1 cellular context compared by ENCODE assay signal in genomic region chr17:38730526-38731379, GRCh38.
TF ChIP-seq lines count a peak whose summit lies in the region.

No MANE protein-coding gene starts in this region.

TF ChIP-seq in HEK293, 187 proteins besides CTCF, POLR2A, EP300 and RAD21 (continued from another document):
- TF ChIP-seq PRDM10 (tag by site-specific recombination; IDR thresholded peaks at IDR 0.05), result peak; percentile 85
- no peak for TF ChIP-seq ZNF785 (tag by site-specific recombination; IDR thresholded peaks at IDR 0.05)
- TF ChIP-seq ZIC2 (tag by site-specific recombination; IDR thresholded peaks at IDR 0.05), result peak; percentile 54
- peak; percentile 71; the same call in 1 of the 2 replicates for TF ChIP-seq REPIN1 (tag by site-specific recombination; IDR thresholded peaks at IDR 0.05; ENCODE audit: low read depth)
- peak; percentile 58; the same call in 1 of the 2 replicates for TF ChIP-seq ZNF2 (tag by site-specific recombination; IDR thresholded peaks at IDR 0.05)
- 0 out of 2 replicates have a peak, but pooled peaks have one; percentile 37 for TF ChIP-seq INSM2 (tag by site-specific recombination; IDR thresholded peaks at IDR 0.05)
- peak; percentile 66 for TF ChIP-seq GLIS2 (tag by site-specific recombination; IDR thresholded peaks at IDR 0.05)
- peak; percentile 59 for TF ChIP-seq SP3 (tag by site-specific recombination; IDR thresholded peaks at IDR 0.05)
- TF ChIP-seq ZNF221 (tag by site-specific recombination; IDR thresholded peaks at IDR 0.05; ENCODE audit: borderline replicate concordance), result no peak
- peak; percentile 56; the same call in 1 of the 2 replicates for TF ChIP-seq ZNF341 (tag by site-specific recombination; IDR thresholded peaks at IDR 0.05; ENCODE audit: low read depth)
- TF ChIP-seq ZNF645 (tag by site-specific recombination; IDR thresholded peaks at IDR 0.05), result 0 out of 2 replicates have a peak, but pooled peaks have one; percentile 56
- TF ChIP-seq ZBTB44 (tag by site-specific recombination; IDR thresholded peaks at IDR 0.05), result no peak
- TF ChIP-seq ZBTB48 (tag by site-specific recombination; IDR thresholded peaks at IDR 0.05), result 0 out of 2 replicates have a peak, but pooled peaks have one; percentile 31
- TF ChIP-seq ZNF837 (tag by site-specific recombination; IDR thresholded peaks at IDR 0.05), result peak; percentile 46; the same call in 1 of the 2 replicates
- TF ChIP-seq HOXD13 (CRISPR knock-in tag; IDR thresholded peaks at IDR 0.05; ENCODE audit: borderline replicate concordance), result peak; percentile 66; the same call in 1 of the 2 replicates
- no peak for TF ChIP-seq ZNF473 (tag by site-specific recombination; IDR thresholded peaks at IDR 0.05)
- TF ChIP-seq IKZF3 (tag by site-specific recombination; IDR thresholded peaks at IDR 0.05), result peak; percentile 74
- TF ChIP-seq ZNF292 (tag by site-specific recombination; IDR thresholded peaks at IDR 0.05; ENCODE audit: borderline replicate concordance, low read depth), result no peak
- peak; percentile 68; the same call in 1 of the 2 replicates for TF ChIP-seq KLF8 (tag by site-specific recombination; IDR thresholded peaks at IDR 0.05)
- TF ChIP-seq YY2 (tag by site-specific recombination; IDR thresholded peaks at IDR 0.05), result 0 out of 2 replicates have a peak, but pooled peaks have one; percentile 55
- TF ChIP-seq ZNF214 (tag by site-specific recombination; IDR thresholded peaks at IDR 0.05; ENCODE audit: borderline replicate concordance), result no peak
- TF ChIP-seq ZNF391 (tag by site-specific recombination; IDR thresholded peaks at IDR 0.05; ENCODE audit: borderline replicate concordance, low read depth), result peak; percentile 59; the same call in 1 of the 2 replicates
- TF ChIP-seq ZBTB21 (tag by site-specific recombination; IDR thresholded peaks at IDR 0.05), result no peak
- no peak for TF ChIP-seq ELK4 (IDR thresholded peaks at IDR 0.05; ENCODE audit: borderline replicate concordance, low read depth, low read length)
- peak; percentile 93 for TF ChIP-seq ZFHX2 (tag by site-specific recombination; conservative IDR thresholded peaks at IDR 0.05)
- TF ChIP-seq ZSCAN5A (tag by site-specific recombination; IDR thresholded peaks at IDR 0.05), result peak; percentile 23; the same call in 1 of the 2 replicates
- TF ChIP-seq ZBTB20 (tag by site-specific recombination; IDR thresholded peaks at IDR 0.05), result peak; percentile 76
